In genomic region chr20:2385026-2385425, GRCh38 we compare ENCODE assay signal across 20 cellular contexts. TPM values are rescaled to one million over a fixed set of nuclear protein-coding genes. Genes with fewer than 3 reads are reported as not detected.
A peak's percentile ranks its signal among the peaks of the same experiment; 100 is the strongest.
DNase-seq lines count a peak whose midpoint lies in the region; ATAC-seq and TF ChIP-seq lines count a peak whose summit lies in the region.
"Had no signal": no experiment of that assay in that cellular context is flagged by ENCODE, and none has a peak within 500 bp of the region (broad histone marks: within the 10 kb centered on the region; RNA-seq: fewer than 3 reads in every experiment).

No MANE protein-coding gene starts in this region.

- H3K4me3 Mint-ChIP-seq in T-helper 17 cell = no peak overlapping the region

- no peak overlapping the region for H3K4me2 ChIP-seq in OCI-LY7 (ENCODE audit: low read length)
- H3K4me2 ChIP-seq: A549 had no signal

- POLR2A ChIA-PET in OCI-LY7 (lab: Charles Lee) = no interaction called here

- ATAC-seq in T-helper 17 cell = no peak
- no peak for ATAC-seq in GM21528 (IDR thresholded peaks at IDR 0.05; ENCODE audit: low FRiP score, unreplicated experiment)
- no peak for ATAC-seq in Right ventricle myocardium inferior
- ATAC-seq: A549 had no signal

- H3K27ac ChIP-seq in mesodermal cell (ENCODE audit: low read depth, low read length, severe bottlenecking) = peak overlapping the region; percentile 93
- no peak overlapping the region for H3K27ac ChIP-seq in OCI-LY7 (ENCODE audit: low read depth, low read length, poor library complexity, severe bottlenecking)
- H3K27ac ChIP-seq: A549, Peyer's patch had no signal

- H3K9me3 ChIP-seq in T-helper 17 cell (ENCODE audit: control insufficient read depth, low read length, poor library complexity, severe bottlenecking) (no peaks in the 10 kb centered on the region), mesodermal cell (ENCODE audit: control insufficient read depth, low read length) (peaks cover 5% of the 10 kb centered on the region), OCI-LY7 (ENCODE audit: low read length) (no peaks in the 10 kb centered on the region; the same call in 1 of the 2 replicates)

- H3K36me3 ChIP-seq in mesodermal cell (ENCODE audit: control insufficient read depth, insufficient read depth, low read length) = no peaks in the 10 kb centered on the region
- H3K36me3 ChIP-seq in OCI-LY7 (ENCODE audit: insufficient read depth, low read length) = no peaks in the 10 kb centered on the region
- H3K36me3 ChIP-seq: Peyer's patch had no signal

- H3K79me2 ChIP-seq in OCI-LY7 (ENCODE audit: insufficient read depth, low read depth, low read length) = no peaks in the 10 kb centered on the region

- 75 to 77% methylated on average over 2 of the region's 5 CpGs for WGBS in mesodermal cell (ENCODE audit: insufficient coverage in 2 of 2), 2 experiments

- no peak overlapping the region for H2AFZ ChIP-seq in OCI-LY7 (ENCODE audit: low read length)

- no peaks in the 10 kb centered on the region for H3K27me3 Mint-ChIP-seq in T-helper 17 cell
- H3K27me3 Mint-ChIP-seq: IgD-negative memory B cell had no signal

- H3K4me1 ChIP-seq in mesodermal cell (ENCODE audit: control insufficient read depth, insufficient read depth, low read length, poor library complexity, severe bottlenecking) (peaks cover 45% of the 10 kb centered on the region), OCI-LY7 (ENCODE audit: insufficient read depth, low read length, poor library complexity, severe bottlenecking) (no peaks in the 10 kb centered on the region)
- H3K4me1 ChIP-seq: A549, Caco-2, Peyer's patch had no signal

- TF ChIP-seq CTCF in OCI-LY7 (conservative IDR thresholded peaks at IDR 0.05; ENCODE audit: low read length) = no peak

- intact Hi-C loops in OCI-LY7 (cut with micrococcal nuclease; ENCODE audit: unreplicated experiment) (loop anchor here (10.0 kb wide), 1 partner anchor 260 kb away; no protein-coding TSS in a partner anchor), Right ventricle myocardium inferior (cut with DNase I) (no loop called here)

- no peaks in the 10 kb centered on the region for H4K20me1 ChIP-seq in OCI-LY7 (ENCODE audit: insufficient read depth, low read length)

- DNase-seq in A172 (ENCODE audit: low spot score) (peak; percentile 70), ELR (ENCODE audit: low read depth) (peak; percentile 67), T-helper 17 cell (no peak), OCI-LY7 (ENCODE audit: low spot score) (no peak), T-helper 9 cell (no peak), Right ventricle myocardium inferior (ENCODE audit: missing footprints) (no peak)
- DNase-seq: Caco-2, GDM1, NCI-H1417, NCI-H2029, NCI-H2171 treated with DMSO at 0.1 percent for 48 hours, Peyer's patch had no signal

- H3K9me2 ChIP-seq in OCI-LY7 (ENCODE audit: insufficient read depth, low read length) = no peaks in the 10 kb centered on the region

- no peak overlapping the region for H3K4me3 ChIP-seq in mesodermal cell (ENCODE audit: extremely low read depth, insufficient read depth, low read length, poor library complexity, severe bottlenecking)
- H3K4me3 ChIP-seq in OCI-LY7 (ENCODE audit: low read depth, low read length, poor library complexity, severe bottlenecking) = no peak overlapping the region
- H3K4me3 ChIP-seq: A549, Peyer's patch had no signal

- H3K4me1 Mint-ChIP-seq in T-helper 17 cell = peaks cover 14% of the 10 kb centered on the region
- H3K4me1 Mint-ChIP-seq: IgD-negative memory B cell had no signal

- peak overlapping the region; percentile 9 for H3K27ac Mint-ChIP-seq in T-helper 17 cell
- H3K27ac Mint-ChIP-seq: IgD-negative memory B cell had no signal

- H3K36me3 Mint-ChIP-seq in T-helper 17 cell (ENCODE audit: low read depth) = no peaks in the 10 kb centered on the region
- H3K36me3 Mint-ChIP-seq: IgD-negative memory B cell had no signal

- no TSS peak for BruUV-seq in OCI-LY7 (replicated peaks; lab: Mats Ljungman, UMichigan)

- CTCF ChIA-PET in OCI-LY7 (lab: Charles Lee; ENCODE audit: unreplicated experiment) = no interaction called here

RNA-seq across cellular contexts. Expression of gene TGM6, which starts 4.3 kb away (rescaled TPM):
- not detected in 2 replicates for total RNA-seq in A172 (2014; rRNA removed; shearing (Covaris generic))
- total RNA-seq in T-helper 17 cell (not detected), OCI-LY7 (2022) (not detected in 2 replicates), Right ventricle myocardium inferior (not detected)
- polyA plus RNA-seq in mesodermal cell (2013, experiment 1 of 2) = not detected
- not detected for polyA plus RNA-seq in mesodermal cell (2013, experiment 2 of 2)
- not detected in 2 replicates for total RNA-seq in OCI-LY7 (2014; rRNA removed; shearing (Covaris generic))
- total RNA-seq: Caco-2, H4, LHCN-M2, NCI-H460, Peyer's patch, SK-MEL-5 had no signal
- polyA plus RNA-seq: A549, IgD-negative memory B cell had no signal

Comparison
In these comparisons a context has a peak if more than half of its experiments do, and no peak if none do; other contexts are left out.
1. DNase-seq: peak in A172 (single experiment) and ELR (single experiment); none in T-helper 17 cell (0 of 3), OCI-LY7 (single experiment), T-helper 9 cell (single experiment) and Right ventricle myocardium inferior (single experiment).